In the genomic region with DNA sequence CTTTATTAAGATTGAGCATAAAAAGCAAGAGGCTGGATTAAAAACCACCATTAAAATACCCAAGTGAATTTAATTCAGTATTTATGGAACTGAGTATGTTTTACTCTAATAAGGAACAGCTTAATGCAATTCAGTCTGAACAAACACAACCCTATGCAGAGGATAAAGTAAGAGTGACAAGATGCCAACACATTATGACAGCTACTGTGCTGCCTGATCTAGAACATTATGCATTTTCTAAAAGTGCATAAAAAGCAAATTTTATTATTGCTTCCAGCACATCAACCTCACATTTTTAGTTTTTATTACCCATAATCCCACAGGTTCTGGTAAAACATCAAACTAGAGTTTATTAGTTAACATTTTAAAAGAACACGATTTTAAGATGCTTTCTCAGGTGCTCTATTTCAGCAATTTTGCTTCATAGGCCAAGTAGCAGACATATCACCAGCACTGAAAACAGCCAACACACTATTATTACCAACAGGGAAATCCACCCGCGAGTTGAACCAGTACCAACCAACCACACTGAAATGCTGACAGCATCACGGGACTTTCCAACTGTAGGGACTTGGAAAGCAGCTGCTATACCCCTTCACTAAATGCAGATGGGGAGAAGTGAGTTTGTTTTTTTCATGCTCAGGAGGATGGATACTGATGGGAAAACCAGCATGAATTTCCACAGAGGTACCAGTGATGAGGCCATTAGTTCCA, we compare ENCODE assay signal across 17 cellular contexts.
"Had no signal": no experiment of that assay in that cellular context is flagged by ENCODE, and none has a peak within 500 bp of the region (broad histone marks: within the 10 kb centered on the region; RNA-seq: fewer than 3 reads in every experiment).

No MANE protein-coding gene starts in this region.

- H3K9me3 ChIP-seq: neutrophil, pancreas, right lobe of liver, thoracic aorta, tibial nerve, upper lobe of right lung, uterus had no signal

- H3K36me3 ChIP-seq: neutrophil, pancreas, right lobe of liver, thoracic aorta, tibial nerve, upper lobe of right lung, uterus had no signal

- ATAC-seq: left lobe of liver; natural killer cell; pancreas; right lobe of liver; stimulated activated naive B cell treated with anti-CD40 and anti-IgM and Interleukin-4, amounts not matched to agents 10 μg/mL and 1 μg/mL and 100 μg/mL, for 72 hours; upper lobe of right lung had no signal

- H3K27me3 ChIP-seq: dorsolateral prefrontal cortex, neutrophil, pancreas, right lobe of liver, tibial nerve, upper lobe of right lung, uterus had no signal

- DNase-seq: dorsolateral prefrontal cortex; effector CD4-positive, alpha-beta T cell; kidney; natural killer cell; pancreas; right lobe of liver; small intestine; stimulated activated CD4-positive, alpha-beta T cell treated with anti-CD3 and anti-CD28 coated beads, Interleukin-15, amount 100 ng/mL, for 24 hours; stimulated activated CD4-positive, alpha-beta T cell treated with anti-CD3 and anti-CD28 coated beads, Interleukin-2, amount 100 ng/mL, for 48 hours; stimulated activated naive B cell treated with anti-CD40 and anti-IgM and Interleukin-4, amounts not matched to agents 10 μg/mL and 1 μg/mL and 100 μg/mL, for 72 hours; upper lobe of right lung; uterus had no signal

- H3K27ac ChIP-seq: dorsolateral prefrontal cortex, neutrophil, pancreas, right lobe of liver, thoracic aorta, tibial nerve, upper lobe of right lung, uterus had no signal

- H3K4me3 ChIP-seq: dorsolateral prefrontal cortex, lung, pancreas, right lobe of liver, thoracic aorta, tibial nerve, upper lobe of right lung, uterus had no signal
